Comparison of ENCODE assay signal across 13 cellular contexts in genomic region chr7:22601028-22601795, GRCh38.
DNase-seq lines count a peak whose midpoint lies in the region; ATAC-seq and TF ChIP-seq lines count a peak whose summit lies in the region.
"Had no signal": no experiment of that assay in that cellular context is flagged by ENCODE, and none has a peak within 500 bp of the region (broad histone marks: within the 10 kb centered on the region; RNA-seq: fewer than 3 reads in every experiment).

No MANE protein-coding gene starts in this region.

- H3K4me3 Mint-ChIP-seq in endodermal cell: no peak overlapping the region

- peak overlapping the region; percentile 59 for H3K27ac Mint-ChIP-seq in endodermal cell

- no peak overlapping the region for H2BK120ac ChIP-seq in mesenchymal stem cell (ENCODE audit: low read depth, low read length)

- H3K4me3 ChIP-seq in A673 (ENCODE audit: low read depth, low read length, poor library complexity, severe bottlenecking): no peak overlapping the region
- H3K4me3 ChIP-seq in endodermal cell (ENCODE audit: low read length): no peak overlapping the region
- H3K4me3 ChIP-seq in mesenchymal stem cell (ENCODE audit: insufficient read depth in 1 of 2, low read depth in 1 of 2, low read length in 2 of 2): no peak overlapping the region

- H3K4me2 ChIP-seq in mesenchymal stem cell (ENCODE audit: low read length, poor library complexity, severe bottlenecking): no peak overlapping the region

- H3K9ac ChIP-seq in endodermal cell (ENCODE audit: extremely low read depth, low read length, poor library complexity, severe bottlenecking): no peak overlapping the region
- peak overlapping the region; percentile 71 for H3K9ac ChIP-seq in mesenchymal stem cell (ENCODE audit: low read length)

- H3K27me3 Mint-ChIP-seq in endodermal cell (ENCODE audit: insufficient read depth): no peaks in the 10 kb centered on the region

- no peak overlapping the region for H2AK5ac ChIP-seq in mesenchymal stem cell (ENCODE audit: low read length, severe bottlenecking)

- 83 to 92% methylated on average over 3 to 5 of the region's 5 CpGs for WGBS in endodermal cell (ENCODE audit: insufficient coverage in 1 of 2, insufficient read length in 1 of 2), 2 experiments
- WGBS in mesenchymal stem cell: 85% methylated on average over 5 of the region's 5 CpGs

- TF ChIP-seq CTCF in A673 (conservative IDR thresholded peaks at IDR 0.05; ENCODE audit: low read depth, low read length) (no peak), endodermal cell (conservative IDR thresholded peaks at IDR 0.05) (no peak)

- POLR2A ChIA-PET in A673 (lab: Charles Lee; ENCODE audit: low non-redundant PET): no interaction called here

- BruUV-seq in A673 (replicated peaks; lab: Mats Ljungman, UMichigan): no TSS peak

- H2BK15ac ChIP-seq in mesenchymal stem cell (ENCODE audit: low read depth, poor library complexity, severe bottlenecking): no peak overlapping the region

- H3K27me3 ChIP-seq in A673 (replicated peaks; ENCODE audit: insufficient read depth, low read depth, low read length, poor library complexity) (no peaks in the 10 kb centered on the region), endodermal cell (ENCODE audit: control insufficient read depth, insufficient read depth, low read length, poor library complexity, severe bottlenecking) (no peaks in the 10 kb centered on the region), mesenchymal stem cell (ENCODE audit: control insufficient read depth in 1 of 2, insufficient read depth in 1 of 2, low read length in 2 of 2) (no peaks in the 10 kb centered on the region)

- DNase-seq in A673 (ENCODE audit: low spot score): peak; percentile 37
- peak; percentile 6 for DNase-seq in GM03348 (ENCODE audit: low spot score)
- DNase-seq in endodermal cell: no peak
- DNase-seq in mesenchymal stem cell: peak; percentile 63
- no peak for DNase-seq in UCSD-AML1 (lab: John Stamatoyannopoulos, UW; ENCODE audit: unreplicated experiment)
- no peak for DNase-seq in NCI-H2227 (lab: John Stamatoyannopoulos, UW; ENCODE audit: unreplicated experiment)
- DNase-seq in NCI-H446 treated with DMSO at 0.1 percent for 48 hours (lab: John Stamatoyannopoulos, UW): no peak
- DNase-seq: activated CD4-positive, alpha-beta T cell treated with anti-CD3 and anti-CD28 coated beads, Interleukin-2, amount 50 U/mL, for 1 hour; AML-193; anterior cingulate cortex; NCI-H1694 treated with DMSO at 0.1 percent for 48 hours; substantia nigra had no signal

- no peak overlapping the region for H3K23ac ChIP-seq in mesenchymal stem cell (ENCODE audit: low read length in 2 of 2)

- H3K9me3 ChIP-seq in A673 (ENCODE audit: low read depth, low read length, poor library complexity, severe bottlenecking) (no peaks in the 10 kb centered on the region), endodermal cell (ENCODE audit: control insufficient read depth, low read length) (no peaks in the 10 kb centered on the region), mesenchymal stem cell (ENCODE audit: control insufficient read depth, low read length) (no peaks in the 10 kb centered on the region)

- no peak overlapping the region for H2BK5ac ChIP-seq in mesenchymal stem cell (ENCODE audit: low read depth, low read length, poor library complexity, severe bottlenecking)

- intact Hi-C loops in A673 (cut with micrococcal nuclease; ENCODE audit: unreplicated experiment): no loop called here

- no peak overlapping the region for H4K91ac ChIP-seq in mesenchymal stem cell (ENCODE audit: low read length)

- CTCF ChIA-PET in A673 (lab: Charles Lee): interaction anchor here (0.7 kb wide), 1 partner anchor 74 kb away, joined by 3 read pairs; no protein-coding TSS in a partner anchor

- H3K36me3 ChIP-seq in A673 (ENCODE audit: insufficient read depth, low read length, poor library complexity, severe bottlenecking): no peaks in the 10 kb centered on the region
- peaks cover 7% of the 10 kb centered on the region for H3K36me3 ChIP-seq in endodermal cell (ENCODE audit: control insufficient read depth, insufficient read depth, low read length)
- H3K36me3 ChIP-seq in mesenchymal stem cell (ENCODE audit: control insufficient read depth in 1 of 2, insufficient read depth in 2 of 2, low read depth in 1 of 2, low read length in 2 of 2): no peaks in the 10 kb centered on the region

- H4K8ac ChIP-seq in mesenchymal stem cell (ENCODE audit: low read length): no peak overlapping the region

- peaks cover 8% of the 10 kb centered on the region for H3K36me3 Mint-ChIP-seq in endodermal cell (ENCODE audit: low read depth)

- no peak overlapping the region for H3K27ac ChIP-seq in A673 (ENCODE audit: low read depth, low read length, poor library complexity, severe bottlenecking)
- H3K27ac ChIP-seq in endodermal cell (ENCODE audit: low read depth, low read length): no peak overlapping the region
- H3K27ac ChIP-seq in mesenchymal stem cell (ENCODE audit: low read length, poor library complexity, severe bottlenecking): no peak overlapping the region

- no peak overlapping the region for H2BK12ac ChIP-seq in mesenchymal stem cell (ENCODE audit: low read length in 2 of 2)

- H3K79me1 ChIP-seq in mesenchymal stem cell (replicated peaks; ENCODE audit: low read length, poor library complexity, severe bottlenecking): no peaks in the 10 kb centered on the region

- no peak overlapping the region for H3K14ac ChIP-seq in mesenchymal stem cell (ENCODE audit: low read length in 2 of 2)

- peaks cover 14% of the 10 kb centered on the region for H3K4me1 ChIP-seq in A673 (ENCODE audit: insufficient read depth, low read length, poor library complexity, severe bottlenecking)
- peaks cover 11% of the 10 kb centered on the region for H3K4me1 ChIP-seq in endodermal cell (ENCODE audit: control insufficient read depth, insufficient read depth, low read length)
- H3K4me1 ChIP-seq in mesenchymal stem cell (ENCODE audit: control insufficient read depth, insufficient read depth, low read depth, low read length): peaks cover 2% of the 10 kb centered on the region

- H3K9me3 Mint-ChIP-seq in endodermal cell: no peaks in the 10 kb centered on the region

- no peak overlapping the region for H3K4ac ChIP-seq in mesenchymal stem cell (ENCODE audit: low read depth in 1 of 2, low read length in 2 of 2)

- no peak overlapping the region for H3K18ac ChIP-seq in mesenchymal stem cell (ENCODE audit: low read depth in 1 of 2, low read length in 2 of 2)

- no peak overlapping the region for H2AFZ ChIP-seq in mesenchymal stem cell (ENCODE audit: low read depth, low read length)

- peaks cover 39% of the 10 kb centered on the region for H3K4me1 Mint-ChIP-seq in endodermal cell

- no peak for ATAC-seq in HG03025 (IDR thresholded peaks at IDR 0.05; ENCODE audit: low FRiP score, unreplicated experiment)

Comparison
In these comparisons a context has a peak if more than half of its experiments do, and no peak if none do; other contexts are left out.
1. DNase-seq: peak in A673 (single experiment), GM03348 (single experiment) and mesenchymal stem cell (single experiment); none in endodermal cell (single experiment), UCSD-AML1 (single experiment), NCI-H2227 (single experiment) and NCI-H446 treated with DMSO at 0.1 percent for 48 hours (single experiment).